ENCODE assay signal across 30 cellular contexts in the genomic region with DNA sequence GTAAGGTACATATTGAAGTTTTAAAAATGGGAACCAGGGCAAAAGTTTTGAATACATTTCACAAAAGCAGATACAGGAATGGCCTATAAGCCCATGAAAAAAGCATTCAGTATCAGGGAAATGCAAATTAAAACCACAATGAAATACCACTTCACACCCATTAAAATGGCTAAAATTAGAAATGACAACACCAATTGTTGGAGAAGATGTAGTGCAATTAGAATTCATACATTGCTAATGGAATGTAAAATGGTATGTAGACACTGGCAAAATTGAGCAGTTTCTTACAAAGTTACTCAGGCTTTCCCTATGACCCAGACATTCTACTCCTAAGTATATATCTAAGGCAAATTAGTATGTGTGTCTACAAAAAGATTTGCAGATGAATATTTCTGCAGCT.
"Had no signal": no experiment of that assay in that cellular context is flagged by ENCODE, and none has a peak within 500 bp of the region (broad histone marks: within the 10 kb centered on the region; RNA-seq: fewer than 3 reads in every experiment).

No MANE protein-coding gene starts in this region.

- H3K27me3 ChIP-seq: breast epithelium, colonic mucosa, esophagus squamous epithelium, gastroesophageal sphincter, hepatocyte, ovary, thyroid gland, upper lobe of right lung had no signal

- H3K9me3 ChIP-seq: breast epithelium, colonic mucosa, esophagus squamous epithelium, gastroesophageal sphincter, ovary, prostate gland, thyroid gland, upper lobe of right lung had no signal

- DNase-seq: activated B cell treated with CpG ODN at 0.5 μM for 24 hours; activated CD4-positive, alpha-beta T cell treated with anti-CD3 and anti-CD28 coated beads, Interleukin-2, amount 50 U/mL, for 1 hour; activated CD8-positive, alpha-beta T cell treated with anti-CD3 and anti-CD28 coated beads for 36 hours; activated gamma-delta T cell treated with Interleukin-2 at 50 U/mL for 16 hours; activated naive CD4-positive, alpha-beta T cell treated with anti-CD3 and anti-CD28 coated beads, Interleukin-2, amount 50 U/mL, for 16 hours; activated T-cell treated with anti-CD3 and anti-CD28 coated beads, Interleukin-2, amount 50 U/mL, for 4 hours; amniotic stem cell; colonic mucosa; effector CD8-positive, alpha-beta T cell; esophagus squamous epithelium; left cardiac atrium; left ventricle myocardium superior; naive B cell; ovary; retina; small intestine; stimulated activated CD4-positive, alpha-beta T cell treated with anti-CD3 and anti-CD28 coated beads, Interleukin-4, amount 100 ng/mL, for 24 hours; stimulated activated naive CD8-positive, alpha-beta T cell treated with anti-CD3 and anti-CD28 coated beads, Interleukin-15, amount 100 ng/mL, for 72 hours; SW 1271; T1000; thyroid gland; upper lobe of right lung had no signal

- H3K4me1 ChIP-seq: breast epithelium, colonic mucosa, gastroesophageal sphincter, prostate gland, thyroid gland, upper lobe of right lung had no signal

- H3K27ac ChIP-seq: breast epithelium, colonic mucosa, epithelial cell of prostate, esophagus squamous epithelium, gastroesophageal sphincter, hepatocyte, ovary, prostate gland, thyroid gland, upper lobe of right lung had no signal

- H3K36me3 ChIP-seq: breast epithelium, colonic mucosa, esophagus squamous epithelium, gastroesophageal sphincter, ovary, prostate gland, thyroid gland, upper lobe of right lung had no signal

- H3K4me3 ChIP-seq: breast epithelium, colonic mucosa, esophagus squamous epithelium, gastroesophageal sphincter, hepatocyte, ovary, prostate gland, thyroid gland, upper lobe of right lung had no signal

- ATAC-seq: activated CD8-positive, alpha-beta T cell treated with anti-CD3 and anti-CD28 coated beads for 36 hours; activated T-cell treated with anti-CD3 and anti-CD28 coated beads, Interleukin-2, amount 50 U/mL, for 4 hours; activated T-helper 17 cell treated with anti-CD3 and anti-CD28 coated beads, Interleukin-2, amount 50 U/mL, for 72 hours; gastroesophageal sphincter; left cardiac atrium; left ventricle myocardium superior; sciatic nerve; stimulated activated effector memory CD8-positive, alpha-beta T cell treated with anti-CD3 and anti-CD28 coated beads, Interleukin-12 subunit alpha, Interleukin-12 subunit beta, amount 100 ng/mL, for 72 hours; stimulated activated naive CD8-positive, alpha-beta T cell treated with anti-CD3 and anti-CD28 coated beads, Interleukin-15, amount 100 ng/mL, for 72 hours; upper lobe of right lung had no signal
